26 cellular contexts compared by ENCODE assay signal in genomic region chr1:239394107-239394506, GRCh38. TPM values are rescaled to one million over a fixed set of nuclear protein-coding genes. Genes with fewer than 3 reads are reported as not detected.
"Had no signal": no experiment of that assay in that cellular context is flagged by ENCODE, and none has a peak within 500 bp of the region (broad histone marks: within the 10 kb centered on the region; RNA-seq: fewer than 3 reads in every experiment).

No MANE protein-coding gene starts in this region.

- H3K27me3 ChIP-seq: colonic mucosa, esophagus muscularis mucosa, gastroesophageal sphincter had no signal

- H3K4me1 ChIP-seq: colonic mucosa, esophagus squamous epithelium, foreskin keratinocyte, gastrocnemius medialis, heart left ventricle, heart right ventricle had no signal

- DNase-seq: colonic mucosa; cortex of kidney; dermis blood vessel endothelial cell; dorsolateral prefrontal cortex; effector CD4-positive, alpha-beta T cell; effector CD8-positive, alpha-beta T cell; effector memory CD4-positive, alpha-beta T cell; effector memory CD8-positive, alpha-beta T cell; endodermal cell; erythroblast; esophagus squamous epithelium; foreskin keratinocyte; foreskin melanocyte; gastrocnemius medialis; glutamatergic neuron; head of caudate nucleus; heart left ventricle; heart right ventricle had no signal

- H3K36me3 ChIP-seq: colonic mucosa, esophagus muscularis mucosa, esophagus squamous epithelium, gastrocnemius medialis, gastroesophageal sphincter, heart left ventricle, heart right ventricle had no signal

- H3K27ac ChIP-seq: colonic mucosa, coronary artery, dorsolateral prefrontal cortex, epithelial cell of prostate, esophagus muscularis mucosa, esophagus squamous epithelium, foreskin keratinocyte, gastrocnemius medialis, gastroesophageal sphincter, heart left ventricle, heart right ventricle had no signal

- FAIRE-seq: colon, endometrium, endothelial cell of umbilical vein, frontal cortex had no signal

- H3K4me3 ChIP-seq: colonic mucosa, coronary artery, dorsolateral prefrontal cortex, esophagus muscularis mucosa, esophagus squamous epithelium, gastrocnemius medialis, gastroesophageal sphincter, heart left ventricle, heart right ventricle had no signal

RNA-seq across cellular contexts. Expression of gene CHRM3, which starts 7.7 kb away (rescaled TPM):
- polyA plus RNA-seq: endothelial cell of umbilical vein, foreskin keratinocyte had no signal
